Comparison of ENCODE assay signal across 11 cellular contexts in the genomic region with DNA sequence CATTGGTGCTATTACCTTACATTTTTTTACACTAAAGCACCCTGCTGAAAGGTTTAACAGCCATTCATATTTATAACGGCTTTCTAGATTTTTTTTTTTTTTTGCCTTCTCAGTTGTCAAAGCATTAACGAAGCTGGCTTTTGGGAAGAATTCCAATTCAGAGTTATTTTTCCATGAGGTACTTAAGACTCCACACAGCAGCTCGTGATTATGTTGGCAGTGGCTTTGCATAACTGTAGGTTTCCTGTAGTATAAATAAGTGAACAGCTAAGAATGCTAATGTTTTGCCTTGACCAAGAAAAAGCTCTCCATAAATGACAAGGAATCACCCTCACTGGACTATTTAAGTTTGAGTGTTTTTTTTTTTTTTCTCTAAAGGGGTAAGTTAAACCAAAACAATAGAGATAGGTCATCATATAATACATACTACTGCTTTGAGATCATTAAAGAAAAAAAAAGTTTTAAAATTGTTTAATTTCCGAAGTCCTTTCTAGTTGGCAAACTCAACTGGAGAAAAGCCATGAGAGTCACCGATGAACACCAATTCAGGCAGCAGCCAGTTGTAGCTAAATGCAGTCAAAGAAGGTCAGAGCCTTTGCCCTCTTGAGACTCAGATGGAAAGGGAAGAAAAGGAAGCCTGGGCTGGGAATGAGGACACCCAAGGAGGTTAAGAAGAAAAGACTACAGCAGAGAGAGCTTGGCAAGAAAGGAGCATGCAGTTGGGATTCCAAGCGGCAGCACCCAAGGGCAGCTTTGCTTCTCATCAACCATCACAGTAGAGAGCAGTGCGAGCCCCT.
DNase-seq lines count a peak whose midpoint lies in the region; ATAC-seq and TF ChIP-seq lines count a peak whose summit lies in the region.
"Had no signal": no experiment of that assay in that cellular context is flagged by ENCODE, and none has a peak within 500 bp of the region (broad histone marks: within the 10 kb centered on the region; RNA-seq: fewer than 3 reads in every experiment).

No MANE protein-coding gene starts in this region.

- TF ChIP-seq EP300 in transverse colon (IDR thresholded peaks at IDR 0.05; ENCODE audit: low read depth) = peak; percentile 38

- in situ Hi-C loops in transverse colon (cut with MboI; ENCODE audit: low pct_ligation_motif_present in 1 of 4, low pct_unique_long_range_greater_than_20kb in 1 of 4, low sequenced_read_pairs in 3 of 4) = no loop called here

- no peaks in the 10 kb centered on the region for H3K4me1 ChIP-seq in transverse colon
- H3K4me1 ChIP-seq: parathyroid adenoma had no signal

- no peak for TF ChIP-seq CTCF in transverse colon (IDR thresholded peaks at IDR 0.05)

- H3K36me3 ChIP-seq in transverse colon = no peaks in the 10 kb centered on the region

- H3K27me3 ChIP-seq in transverse colon = no peaks in the 10 kb centered on the region

- WGBS in transverse colon (ENCODE audit: low coverage in 1 of 2), 2 donors = 55 to 59% methylated on average over 7 of the region's 7 CpGs

- H3K9me3 ChIP-seq in transverse colon = no peaks in the 10 kb centered on the region

- TF ChIP-seq POLR2A in transverse colon (IDR thresholded peaks at IDR 0.05) = no peak

- H3K27ac ChIP-seq in transverse colon = peak overlapping the region in 3 of 4 donors; percentile 5 to 42 (median 26)
- H3K27ac ChIP-seq: parathyroid adenoma had no signal

- peak; percentile 10 to 19 for DNase-seq in NCI-H526 (lab: John Stamatoyannopoulos, UW)
- DNase-seq in NCI-H526 treated with DMSO at 0.1 percent for 48 hours (lab: John Stamatoyannopoulos, UW) = no peak
- peak; percentile 93 for DNase-seq in dermis blood vessel endothelial cell
- no peak for DNase-seq in left lobe of liver (ENCODE audit: low spot score)
- DNase-seq in transverse colon = no peak
- no peak for DNase-seq in HK-2 (ENCODE audit: unreplicated experiment)
- DNase-seq: activated B cell treated with CpG ODN at 0.5 μM for 24 hours had no signal

- intact Hi-C loops in transverse colon (cut with DNase I; ENCODE audit: low total_unique reads) = no loop called here

- ATAC-seq in left lobe of liver (peak; percentile 15), GM21360 (IDR thresholded peaks at IDR 0.05; ENCODE audit: unreplicated experiment) (no peak), HG03378 (IDR thresholded peaks at IDR 0.05; ENCODE audit: unreplicated experiment) (no peak)
- ATAC-seq: K562 had no signal

- H3K4me3 ChIP-seq in transverse colon = no peak overlapping the region
- H3K4me3 ChIP-seq: K562 had no signal

Comparison
In these comparisons a context has a peak if more than half of its experiments do, and no peak if none do; other contexts are left out.
1. DNase-seq: peak in NCI-H526 (2 of 2) and dermis blood vessel endothelial cell (single experiment); none in NCI-H526 treated with DMSO at 0.1 percent for 48 hours (single experiment), left lobe of liver (single experiment), transverse colon (single experiment) and HK-2 (single experiment).